1 cellular context compared by ENCODE assay signal in genomic region chr12:8658361-8658760, GRCh38.
TF ChIP-seq lines count a peak whose summit lies in the region.

No MANE protein-coding gene starts in this region.

TF ChIP-seq in IMR-90, 13 proteins besides CTCF, POLR2A, EP300 and RAD21:
- TF ChIP-seq MAFK (IDR thresholded peaks at IDR 0.05; ENCODE audit: low read depth, low read length): no peak
- TF ChIP-seq RFX5 (IDR thresholded peaks at IDR 0.05; ENCODE audit: low read depth, low read length): no peak
- no peak for TF ChIP-seq USF2 (IDR thresholded peaks at IDR 0.05; ENCODE audit: low read depth, low read length)
- no peak for TF ChIP-seq FOS (IDR thresholded peaks at IDR 0.05; ENCODE audit: low read depth, low read length)
- no peak for TF ChIP-seq CEBPB (IDR thresholded peaks at IDR 0.05; ENCODE audit: low read depth, low read length)
- TF ChIP-seq RCOR1 (IDR thresholded peaks at IDR 0.05; ENCODE audit: insufficient replicate concordance, low read length): no peak
- no peak for TF ChIP-seq NFE2L2 (IDR thresholded peaks at IDR 0.05; ENCODE audit: low read depth, low read length)
- no peak for TF ChIP-seq MXI1 (IDR thresholded peaks at IDR 0.05; ENCODE audit: borderline replicate concordance, low read depth, low read length)
- no peak for TF ChIP-seq CHD1 (IDR thresholded peaks at IDR 0.05; ENCODE audit: low read depth, low read length)
- TF ChIP-seq BHLHE40 (IDR thresholded peaks at IDR 0.05; ENCODE audit: low read depth, low read length): no peak
- no peak for TF ChIP-seq SMC3 (IDR thresholded peaks at IDR 0.05; ENCODE audit: low read depth, low read length)
- no peak for TF ChIP-seq MAZ (IDR thresholded peaks at IDR 0.05; ENCODE audit: borderline replicate concordance, low read depth, low read length)
- no peak for TF ChIP-seq ELK1 (IDR thresholded peaks at IDR 0.05; ENCODE audit: borderline replicate concordance, low read depth, low read length)
